Comparison of ENCODE assay signal across 17 cellular contexts in genomic region chr17:38324141-38324540, GRCh38. TPM values are rescaled to one million over a fixed set of nuclear protein-coding genes. Genes with fewer than 3 reads are reported as not detected.
DNase-seq lines count a peak whose midpoint lies in the region; ATAC-seq and TF ChIP-seq lines count a peak whose summit lies in the region.
"Had no signal": no experiment of that assay in that cellular context is flagged by ENCODE, and none has a peak within 500 bp of the region (broad histone marks: within the 10 kb centered on the region; RNA-seq: fewer than 3 reads in every experiment).

No MANE protein-coding gene starts in this region.

- TF ChIP-seq CTCF in endodermal cell (conservative IDR thresholded peaks at IDR 0.05) (no peak), parathyroid adenoma (IDR thresholded peaks at IDR 0.05) (no peak)

- peaks cover 20 to 50% (median 43%) of the 10 kb centered on the region in 11 experiments for H3K36me3 ChIP-seq in BLaER1 treated with 17β-estradiol and CSF1 and Interleukin-3, amounts not matched to agents 10 nM and 100 nM
- H3K36me3 ChIP-seq in endodermal cell (ENCODE audit: control insufficient read depth, insufficient read depth, low read length) (peaks cover 20% of the 10 kb centered on the region), parathyroid adenoma (ENCODE audit: control insufficient read depth, insufficient read depth, low read length) (no peaks in the 10 kb centered on the region)

- H3K4me3 ChIP-seq in BLaER1 treated with 17β-estradiol and CSF1 and Interleukin-3, amounts not matched to agents 10 nM and 100 nM = no peak overlapping the region
- H3K4me3 ChIP-seq in endodermal cell (ENCODE audit: low read length) = no peak overlapping the region
- no peak overlapping the region for H3K4me3 ChIP-seq in parathyroid adenoma (ENCODE audit: low read depth, low read length)

- H3K4me3 Mint-ChIP-seq in endodermal cell = no peak overlapping the region
- H3K4me3 Mint-ChIP-seq: IgD-negative memory B cell had no signal

- H3K27ac Mint-ChIP-seq in endodermal cell = no peak overlapping the region
- H3K27ac Mint-ChIP-seq: IgD-negative memory B cell had no signal

- peaks cover 19% of the 10 kb centered on the region for H3K4me1 Mint-ChIP-seq in endodermal cell

- H4K20me1 ChIP-seq in BLaER1 treated with 17β-estradiol and CSF1 and Interleukin-3, amounts not matched to agents 10 nM and 100 nM = no peaks in the 10 kb centered on the region

- H3K9ac ChIP-seq in BLaER1 treated with 17β-estradiol and CSF1 and Interleukin-3, amounts not matched to agents 10 nM and 100 nM = peak overlapping the region in 1 of 11 experiments; percentile 17; a peak in 1 of 22 replicates
- H3K9ac ChIP-seq in endodermal cell (ENCODE audit: extremely low read depth, low read length, poor library complexity, severe bottlenecking) = no peak overlapping the region
- H3K9ac ChIP-seq in parathyroid adenoma = no peak overlapping the region

- H2AFZ ChIP-seq in parathyroid adenoma = peak overlapping the region; percentile 47

- peaks cover 38% of the 10 kb centered on the region for H3K36me3 Mint-ChIP-seq in endodermal cell (ENCODE audit: low read depth)

- no peaks in the 10 kb centered on the region for H3K27me3 ChIP-seq in BLaER1 treated with 17β-estradiol and CSF1 and Interleukin-3, amounts not matched to agents 10 nM and 100 nM
- H3K27me3 ChIP-seq in endodermal cell (ENCODE audit: control insufficient read depth, insufficient read depth, low read length, poor library complexity, severe bottlenecking) (no peaks in the 10 kb centered on the region), parathyroid adenoma (ENCODE audit: control insufficient read depth, insufficient read depth, low read length) (no peaks in the 10 kb centered on the region)

- no peaks in the 10 kb centered on the region for H3K9me3 Mint-ChIP-seq in endodermal cell
- H3K9me3 Mint-ChIP-seq: IgD-negative memory B cell had no signal

- H3K4me2 ChIP-seq in BLaER1 treated with 17β-estradiol and CSF1 and Interleukin-3, amounts not matched to agents 10 nM and 100 nM = peak overlapping the region; percentile 31 to 96 (median 85); a peak in 19 of 22 replicates
- H3K4me2 ChIP-seq in parathyroid adenoma (ENCODE audit: low read length) = no peak overlapping the region

- peak overlapping the region in 3 of 11 experiments; percentile 16 to 33 (median 30); a peak in 2 of 22 replicates for H3K27ac ChIP-seq in BLaER1 treated with 17β-estradiol and CSF1 and Interleukin-3, amounts not matched to agents 10 nM and 100 nM
- H3K27ac ChIP-seq in endodermal cell (ENCODE audit: low read depth, low read length) (no peak overlapping the region), parathyroid adenoma (peak overlapping the region; percentile 97)
- H3K27ac ChIP-seq: HL-60 had no signal

- peak; percentile 23 for DNase-seq in SK-N-DZ (ENCODE audit: low spot score)
- peak; percentile 47 for DNase-seq in endodermal cell
- DNase-seq in NCI-H345 (lab: John Stamatoyannopoulos, UW) = no peak
- DNase-seq: Karpas-422, NCI-H1048, NCI-H1436, NCI-H2029 treated with DMSO at 0.1 percent for 48 hours, NCI-H2171, NCI-H446, NCI-H526 treated with DMSO at 0.1 percent for 48 hours, Right ventricle myocardium superior had no signal

- no peaks in the 10 kb centered on the region for H3K79me2 ChIP-seq in parathyroid adenoma

- ATAC-seq in HG03097 (IDR thresholded peaks at IDR 0.05; ENCODE audit: low FRiP score, unreplicated experiment) = no peak
- no peak for ATAC-seq in HG02884 (IDR thresholded peaks at IDR 0.05; ENCODE audit: unreplicated experiment)

- H3K27me3 Mint-ChIP-seq in endodermal cell (ENCODE audit: insufficient read depth) = peaks cover 4% of the 10 kb centered on the region

- H3K4me1 ChIP-seq in BLaER1 treated with 17β-estradiol and CSF1 and Interleukin-3, amounts not matched to agents 10 nM and 100 nM = peaks cover 56 to 67% (median 62%) of the 10 kb centered on the region in 10 experiments
- peaks cover 11% of the 10 kb centered on the region for H3K4me1 ChIP-seq in endodermal cell (ENCODE audit: control insufficient read depth, insufficient read depth, low read length)
- H3K4me1 ChIP-seq in parathyroid adenoma = peaks cover 43% of the 10 kb centered on the region

- no peaks in the 10 kb centered on the region for H3K9me3 ChIP-seq in BLaER1 treated with 17β-estradiol and CSF1 and Interleukin-3, amounts not matched to agents 10 nM and 100 nM (replicated peaks in 1 of 11)
- H3K9me3 ChIP-seq in endodermal cell (ENCODE audit: control insufficient read depth, low read length) = no peaks in the 10 kb centered on the region
- H3K9me3 ChIP-seq in parathyroid adenoma (ENCODE audit: control insufficient read depth, low read length) = no peaks in the 10 kb centered on the region

RNA-seq across cellular contexts. Expression of gene GPR179, which starts 19.6 kb away (rescaled TPM):
- 0.06 TPM in 1 of 2 replicates, not detected in the other for polyA plus RNA-seq in SK-N-DZ (2014; cell fraction: cytosol; rRNA removed)
- 0.08 and 0.70 TPM in 2 replicates for polyA plus RNA-seq in SK-N-DZ (2014; cell fraction: nucleus; rRNA removed)
- not detected for total RNA-seq in endodermal cell
- polyA plus RNA-seq in endodermal cell (2013, experiment 1 of 2) = not detected
- polyA plus RNA-seq in endodermal cell (2013, experiment 2 of 2) = 0.04 TPM
- polyA plus RNA-seq: IgD-negative memory B cell had no signal

RNA-seq across cellular contexts. Expression of gene MRPL45, which starts 27.2 kb away (rescaled TPM):
- polyA plus RNA-seq in SK-N-DZ (2014; cell fraction: cytosol; rRNA removed) = 57.9 and 64.5 TPM in 2 replicates
- polyA plus RNA-seq in SK-N-DZ (2014; cell fraction: nucleus; rRNA removed) = 29.4 and 32.0 TPM in 2 replicates
- 10 to 100 TPM; 48.8 to 51.9 TPM for total RNA-seq in endodermal cell
- 49.7 TPM for polyA plus RNA-seq in endodermal cell (2013, experiment 1 of 2)
- 47.2 TPM for polyA plus RNA-seq in endodermal cell (2013, experiment 2 of 2)

RNA-seq across cellular contexts. Expression of gene SOCS7, which starts 27.5 kb away (rescaled TPM):
- 19.1 and 19.2 TPM in 2 replicates for polyA plus RNA-seq in SK-N-DZ (2014; cell fraction: cytosol; rRNA removed)
- polyA plus RNA-seq in SK-N-DZ (2014; cell fraction: nucleus; rRNA removed) = 14.0 and 19.9 TPM in 2 replicates
- total RNA-seq in endodermal cell = 10 to 100 TPM; 24.4 to 28.1 TPM
- 18.4 TPM for polyA plus RNA-seq in endodermal cell (2013, experiment 1 of 2)
- polyA plus RNA-seq in endodermal cell (2013, experiment 2 of 2) = 16.2 TPM
